ENCODE assay signal across 19 cellular contexts in genomic region chr13:35388979-35389378, GRCh38.
DNase-seq lines count a peak whose midpoint lies in the region; ATAC-seq and TF ChIP-seq lines count a peak whose summit lies in the region.
"Had no signal": no experiment of that assay in that cellular context is flagged by ENCODE, and none has a peak within 500 bp of the region (broad histone marks: within the 10 kb centered on the region; RNA-seq: fewer than 3 reads in every experiment).

No MANE protein-coding gene starts in this region.

- H3K9ac ChIP-seq in adipocyte (ENCODE audit: low read length), result peak overlapping the region; percentile 72

- POLR2A ChIA-PET in activated CD4-positive, alpha-beta memory T cell treated with anti-CD3 and anti-CD28 coated beads, Interleukin-2, amount 10 ng/mL, durations not matched to agents 7 days and 5 days (lab: Charles Lee), result no interaction called here

- H3K4me3 ChIP-seq in adipocyte (ENCODE audit: low read length) (peak overlapping the region; percentile 73), thoracic aorta (peak overlapping the region; percentile 45)
- H3K4me3 ChIP-seq: stomach had no signal

- no peaks in the 10 kb centered on the region for H3K4me1 Mint-ChIP-seq in activated CD4-positive, alpha-beta memory T cell treated with anti-CD3 and anti-CD28 coated beads, Interleukin-2, amount 10 ng/mL, durations not matched to agents 7 days and 5 days

- CTCF ChIA-PET in activated CD4-positive, alpha-beta memory T cell treated with anti-CD3 and anti-CD28 coated beads, Interleukin-2, amount 10 ng/mL, durations not matched to agents 7 days and 5 days (lab: Charles Lee), result no interaction called here

- DNase-seq in NCI-H2171 treated with DMSO at 0.1 percent for 48 hours (lab: John Stamatoyannopoulos, UW), result peak; percentile 5
- DNase-seq in NCI-H2171 (lab: John Stamatoyannopoulos, UW), result no peak
- peak; percentile 57 for DNase-seq in adipocyte (ENCODE audit: low read depth)
- DNase-seq in iris pigment epithelial cell (ENCODE audit: low read depth), result peak; percentile 1
- no peak for DNase-seq in thoracic aorta (ENCODE audit: low spot score)
- DNase-seq in activated CD4-positive, alpha-beta memory T cell treated with anti-CD3 and anti-CD28 coated beads, Interleukin-2, amount 10 ng/mL, durations not matched to agents 7 days and 5 days, result no peak
- no peak for DNase-seq in activated gamma-delta T cell (lab: John Stamatoyannopoulos, UW)
- DNase-seq in D341Med (ENCODE audit: low spot score), result no peak
- DNase-seq: 8988T; activated T-cell treated with anti-CD3 and anti-CD28 coated beads, Interleukin-2, amount 50 U/mL, for 24 hours; H7; Kasumi-1; kidney; NCI-H446; nucleus accumbens; stimulated activated CD4-positive, alpha-beta T cell treated with anti-CD3 and anti-CD28 coated beads, Interleukin-4, amount 100 ng/mL, for 1 hour; stomach had no signal

- H3K27me3 ChIP-seq in adipocyte (replicated peaks; ENCODE audit: control insufficient read depth, insufficient read depth, low read length), result no peaks in the 10 kb centered on the region
- no peaks in the 10 kb centered on the region for H3K27me3 ChIP-seq in thoracic aorta (replicated peaks; ENCODE audit: insufficient read depth)
- H3K27me3 ChIP-seq: stomach had no signal

- H3K36me3 Mint-ChIP-seq in activated CD4-positive, alpha-beta memory T cell treated with anti-CD3 and anti-CD28 coated beads, Interleukin-2, amount 10 ng/mL, durations not matched to agents 7 days and 5 days (ENCODE audit: low read depth), result no peaks in the 10 kb centered on the region

- no peaks in the 10 kb centered on the region for H3K9me3 Mint-ChIP-seq in activated CD4-positive, alpha-beta memory T cell treated with anti-CD3 and anti-CD28 coated beads, Interleukin-2, amount 10 ng/mL, durations not matched to agents 7 days and 5 days
- H3K9me3 Mint-ChIP-seq: activated T-cell treated with anti-CD3 and anti-CD28 coated beads, Interleukin-2, amount 50 U/mL, for 24 hours had no signal

- no peak overlapping the region for H3K27ac Mint-ChIP-seq in activated CD4-positive, alpha-beta memory T cell treated with anti-CD3 and anti-CD28 coated beads, Interleukin-2, amount 10 ng/mL, durations not matched to agents 7 days and 5 days
- H3K27ac Mint-ChIP-seq: activated T-cell treated with anti-CD3 and anti-CD28 coated beads, Interleukin-2, amount 50 U/mL, for 24 hours had no signal

- H3K9me3 ChIP-seq in adipocyte (ENCODE audit: control insufficient read depth, low read length) (no peaks in the 10 kb centered on the region), thoracic aorta (no peaks in the 10 kb centered on the region)
- H3K9me3 ChIP-seq: stomach had no signal

- H3K27ac ChIP-seq in thoracic aorta, result no peak overlapping the region
- H3K27ac ChIP-seq: stomach, VCaP had no signal

- H3K36me3 ChIP-seq in adipocyte (ENCODE audit: control insufficient read depth, insufficient read depth, low read length, severe bottlenecking), result no peaks in the 10 kb centered on the region
- H3K36me3 ChIP-seq in thoracic aorta, result no peaks in the 10 kb centered on the region
- H3K36me3 ChIP-seq: stomach had no signal

- no peak for TF ChIP-seq CTCF in thoracic aorta (IDR thresholded peaks at IDR 0.05)

- no peaks in the 10 kb centered on the region for H3K27me3 Mint-ChIP-seq in activated CD4-positive, alpha-beta memory T cell treated with anti-CD3 and anti-CD28 coated beads, Interleukin-2, amount 10 ng/mL, durations not matched to agents 7 days and 5 days
- H3K27me3 Mint-ChIP-seq: activated T-cell treated with anti-CD3 and anti-CD28 coated beads, Interleukin-2, amount 50 U/mL, for 24 hours had no signal

- H3K4me1 ChIP-seq in adipocyte (ENCODE audit: control insufficient read depth, insufficient read depth, low read length) (peaks cover 26% of the 10 kb centered on the region), thoracic aorta (ENCODE audit: control insufficient read depth in 1 of 2, low read depth in 2 of 2) (peaks cover 12 to 13% of the 10 kb centered on the region in 2 donors)

- no peak for ATAC-seq in thoracic aorta (ENCODE audit: insufficient number of reproducible peaks, low FRiP score, low read depth)
- ATAC-seq: esophagus mucosa had no signal

- no peak overlapping the region for H3K4me3 Mint-ChIP-seq in activated CD4-positive, alpha-beta memory T cell treated with anti-CD3 and anti-CD28 coated beads, Interleukin-2, amount 10 ng/mL, durations not matched to agents 7 days and 5 days
- H3K4me3 Mint-ChIP-seq: activated T-cell treated with anti-CD3 and anti-CD28 coated beads, Interleukin-2, amount 50 U/mL, for 24 hours had no signal

Comparison
In these comparisons a context has a peak if more than half of its experiments do, and no peak if none do; other contexts are left out.
1. DNase-seq: peak in NCI-H2171 treated with DMSO at 0.1 percent for 48 hours (single experiment), adipocyte (single experiment) and iris pigment epithelial cell (single experiment); none in NCI-H2171 (single experiment), thoracic aorta (single experiment), activated CD4-positive, alpha-beta memory T cell treated with anti-CD3 and anti-CD28 coated beads, Interleukin-2, amount 10 ng/mL, durations not matched to agents 7 days and 5 days (single experiment), activated gamma-delta T cell (single experiment) and D341Med (single experiment).